Comparison of ENCODE assay signal across 14 cellular contexts in the genomic region with DNA sequence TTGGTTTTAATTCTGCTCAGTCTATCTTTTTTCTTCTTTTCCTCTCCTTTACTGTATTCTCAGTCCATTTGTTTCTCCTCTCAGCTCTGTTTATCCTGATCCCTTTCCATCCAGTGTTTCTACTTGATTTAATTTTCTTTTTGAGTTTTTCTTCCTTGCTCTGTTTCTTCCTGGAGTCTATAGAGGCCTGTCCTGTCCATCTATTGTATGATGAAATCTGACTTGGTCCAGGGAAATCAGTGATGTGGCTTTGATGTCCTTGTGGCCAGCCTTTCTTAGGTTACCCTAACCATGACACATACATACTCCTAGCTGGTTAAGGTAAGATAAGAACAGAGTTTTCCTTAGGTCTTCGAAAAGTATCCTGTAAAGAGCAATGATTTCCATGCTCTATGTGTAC.
DNase-seq lines count a peak whose midpoint lies in the region; ATAC-seq and TF ChIP-seq lines count a peak whose summit lies in the region.
"Had no signal": no experiment of that assay in that cellular context is flagged by ENCODE, and none has a peak within 500 bp of the region (broad histone marks: within the 10 kb centered on the region; RNA-seq: fewer than 3 reads in every experiment).

No MANE protein-coding gene starts in this region.

- H3K4me3 ChIP-seq in dorsolateral prefrontal cortex, result no peak overlapping the region
- no peak overlapping the region for H3K4me3 ChIP-seq in ascending aorta
- H3K4me3 ChIP-seq: HAP-1 had no signal

- H3K27ac ChIP-seq in angular gyrus (ENCODE audit: low read depth, low read length), result peak overlapping the region; percentile 70
- H3K27ac ChIP-seq in dorsolateral prefrontal cortex, result peak overlapping the region in 38 of 59 donors; percentile 1 to 90 (median 80)
- H3K27ac ChIP-seq in temporal lobe (ENCODE audit: low read depth, low read length), result peak overlapping the region; percentile 77
- no peak overlapping the region for H3K27ac ChIP-seq in ascending aorta

- ATAC-seq in HG02571 (IDR thresholded peaks at IDR 0.05; ENCODE audit: unreplicated experiment), result no peak
- ATAC-seq in HG02852 (IDR thresholded peaks at IDR 0.05; ENCODE audit: unreplicated experiment), result no peak

- H3K4me1 ChIP-seq in ascending aorta, result no peaks in the 10 kb centered on the region
- H3K4me1 ChIP-seq: HAP-1 had no signal

- H3K27me3 ChIP-seq in dorsolateral prefrontal cortex, result peaks cover 0 to 3% (median 0%) of the 10 kb centered on the region in 45 donors
- no peaks in the 10 kb centered on the region for H3K27me3 ChIP-seq in ascending aorta

- no peaks in the 10 kb centered on the region for H3K36me3 ChIP-seq in ascending aorta
- H3K36me3 ChIP-seq: HAP-1 had no signal

- DNase-seq in dorsolateral prefrontal cortex (no peak), ascending aorta (ENCODE audit: low spot score in 2 of 2) (no peak)
- DNase-seq: C1 segment of cervical spinal cord; CD4-positive, alpha-beta memory T cell; COR-L47; DMS153; DND-41; GOT3; HFFc6 had no signal

- no peaks in the 10 kb centered on the region for H3K9me3 ChIP-seq in ascending aorta
- H3K9me3 ChIP-seq: HAP-1 had no signal

- TF ChIP-seq CTCF in dorsolateral prefrontal cortex (IDR thresholded peaks at IDR 0.05 in 54 of 56, conservative IDR thresholded peaks at IDR 0.05 in 2 of 56; ENCODE audit: low read depth in 1 of 56, partially characterized antibody in 56 of 56), result no peak
- no peak for TF ChIP-seq CTCF in ascending aorta (IDR thresholded peaks at IDR 0.05)

- intact Hi-C loops in dorsolateral prefrontal cortex (cut with DNase I), result no loop called here
- intact Hi-C loops in ascending aorta (cut with DNase I), result no loop called here

Comparison
In these comparisons a context has a peak if more than half of its experiments do, and no peak if none do; other contexts are left out.
1. H3K27ac ChIP-seq: peak in angular gyrus (single experiment), dorsolateral prefrontal cortex (38 of 59) and temporal lobe (single experiment); none in ascending aorta (0 of 2).